8 cellular contexts compared by ENCODE assay signal in genomic region chr9:131095666-131096489, GRCh38. TPM values are rescaled to one million over a fixed set of nuclear protein-coding genes. Genes with fewer than 3 reads are reported as not detected.
DNase-seq lines count a peak whose midpoint lies in the region; ATAC-seq and TF ChIP-seq lines count a peak whose summit lies in the region.

No MANE protein-coding gene starts in this region.

- CTCF ChIA-PET in activated CD4-positive, alpha-beta T cell treated with anti-CD3 and anti-CD28 coated beads for 36 hours (lab: Charles Lee): no interaction called here

- peaks cover 3% of the 10 kb centered on the region for H3K4me1 Mint-ChIP-seq in activated CD4-positive, alpha-beta T cell treated with anti-CD3 and anti-CD28 coated beads for 36 hours
- H3K4me1 Mint-ChIP-seq in memory B cell: peaks cover 7% of the 10 kb centered on the region

- peak overlapping the region; percentile 63 for H3K4me3 Mint-ChIP-seq in activated CD4-positive, alpha-beta T cell treated with anti-CD3 and anti-CD28 coated beads for 36 hours
- peak overlapping the region; percentile 54 for H3K4me3 Mint-ChIP-seq in memory B cell

- peaks cover 28% of the 10 kb centered on the region for H3K27me3 Mint-ChIP-seq in activated CD4-positive, alpha-beta T cell treated with anti-CD3 and anti-CD28 coated beads for 36 hours
- peaks cover 21% of the 10 kb centered on the region for H3K27me3 Mint-ChIP-seq in memory B cell

- no peaks in the 10 kb centered on the region for H3K36me3 Mint-ChIP-seq in activated CD4-positive, alpha-beta T cell treated with anti-CD3 and anti-CD28 coated beads for 36 hours (ENCODE audit: low read depth)
- no peaks in the 10 kb centered on the region for H3K36me3 Mint-ChIP-seq in memory B cell

- H3K9ac ChIP-seq in colonic mucosa (ENCODE audit: low read depth in 2 of 2, low read length in 2 of 2): peak overlapping the region in 1 of 2 donors; percentile 24

- H3K9me3 Mint-ChIP-seq in activated CD4-positive, alpha-beta T cell treated with anti-CD3 and anti-CD28 coated beads for 36 hours (ENCODE audit: low read depth): no peaks in the 10 kb centered on the region
- H3K9me3 Mint-ChIP-seq in memory B cell: no peaks in the 10 kb centered on the region

- H3K27me3 ChIP-seq in RWPE2 (ENCODE audit: insufficient read depth, poor library complexity, severe bottlenecking) (peaks cover 6% of the 10 kb centered on the region), colonic mucosa (peaks cover 27% of the 10 kb centered on the region)

- intact Hi-C loops in activated CD4-positive, alpha-beta T cell treated with anti-CD3 and anti-CD28 coated beads for 36 hours (cut with DNase I, micrococcal nuclease): loop anchor here in 1 of 2 experiments (1.0 kb wide), 1 partner anchor 29 kb away; the partner anchor contains the start of gene NUP214
- intact Hi-C loops in colonic mucosa (cut with DNase I): no loop called here

- no peak overlapping the region for H3K27ac Mint-ChIP-seq in activated CD4-positive, alpha-beta T cell treated with anti-CD3 and anti-CD28 coated beads for 36 hours
- no peak overlapping the region for H3K27ac Mint-ChIP-seq in memory B cell

- peak; percentile 64 for ATAC-seq in activated CD4-positive, alpha-beta T cell treated with anti-CD3 and anti-CD28 coated beads for 36 hours
- ATAC-seq in RWPE2 (ENCODE audit: low read depth) (peak; percentile 41), memory B cell (ENCODE audit: low read depth) (peak; percentile 37), GM19463 (IDR thresholded peaks at IDR 0.05; ENCODE audit: unreplicated experiment) (no peak)

- TF ChIP-seq CTCF in RWPE2 (IDR thresholded peaks at IDR 0.05; ENCODE audit: poor library complexity, severe bottlenecking): no peak
- no peak for TF ChIP-seq CTCF in colonic mucosa (IDR thresholded peaks at IDR 0.05)

- peak; percentile 58 for DNase-seq in activated CD4-positive, alpha-beta T cell treated with anti-CD3 and anti-CD28 coated beads for 36 hours
- DNase-seq in activated CD4-positive, alpha-beta T cell treated with anti-CD3 and anti-CD28 coated beads for 1 hour: no peak
- DNase-seq in RWPE2 (ENCODE audit: low spot score): no peak
- DNase-seq in colonic mucosa: peak; percentile 26
- DNase-seq in memory B cell (ENCODE audit: low spot score in 2 of 2): no peak
- DNase-seq in superior temporal gyrus (ENCODE audit: extremely low spot score): peak; percentile 63
- DNase-seq in DMS153 treated with DMSO at 0.1 percent for 48 hours (lab: John Stamatoyannopoulos, UW; ENCODE audit: unreplicated experiment): no peak

- H3K4me3 ChIP-seq in RWPE2 (ENCODE audit: severe bottlenecking) (peak overlapping the region; percentile 40), colonic mucosa (peak overlapping the region; percentile 44)

- H3K27ac ChIP-seq in RWPE2 (ENCODE audit: poor library complexity, severe bottlenecking): no peak overlapping the region
- H3K27ac ChIP-seq in colonic mucosa: no peak overlapping the region

- H3K4me1 ChIP-seq in RWPE2 (ENCODE audit: insufficient read depth, poor library complexity, severe bottlenecking): no peaks in the 10 kb centered on the region
- no peaks in the 10 kb centered on the region for H3K4me1 ChIP-seq in colonic mucosa

- POLR2A ChIA-PET in activated CD4-positive, alpha-beta T cell treated with anti-CD3 and anti-CD28 coated beads for 36 hours (lab: Charles Lee): no interaction called here

- H3K9me3 ChIP-seq in RWPE2 (ENCODE audit: severe bottlenecking) (peaks cover 3% of the 10 kb centered on the region), colonic mucosa (no peaks in the 10 kb centered on the region)

- no peaks in the 10 kb centered on the region for H3K36me3 ChIP-seq in RWPE2 (ENCODE audit: low read depth)
- no peaks in the 10 kb centered on the region for H3K36me3 ChIP-seq in colonic mucosa

RNA-seq across cellular contexts. Expression of gene AIF1L, which starts 0.5 kb away (rescaled TPM):
- 1 to 10 TPM; 1.0 to 1.4 TPM for total RNA-seq in activated CD4-positive, alpha-beta T cell treated with anti-CD3 and anti-CD28 coated beads for 36 hours
- 1 to 10 TPM; 3.6 to 4.0 TPM for total RNA-seq in colonic mucosa

RNA-seq across cellular contexts. Expression of gene NUP214, which starts 29.5 kb away (rescaled TPM):
- 10 to 100 TPM; 61.4 to 97.7 TPM for total RNA-seq in activated CD4-positive, alpha-beta T cell treated with anti-CD3 and anti-CD28 coated beads for 36 hours
- 10 to 100 TPM; 32.2 to 43.8 TPM for total RNA-seq in colonic mucosa

Comparison
In these comparisons a context has a peak if more than half of its experiments do, and no peak if none do; other contexts are left out.
1. DNase-seq: peak in activated CD4-positive, alpha-beta T cell treated with anti-CD3 and anti-CD28 coated beads for 36 hours (single experiment), colonic mucosa (single experiment) and superior temporal gyrus (single experiment); none in activated CD4-positive, alpha-beta T cell treated with anti-CD3 and anti-CD28 coated beads for 1 hour (single experiment), RWPE2 (single experiment), memory B cell (0 of 2) and DMS153 treated with DMSO at 0.1 percent for 48 hours (single experiment).